8 cellular contexts compared by ENCODE assay signal in the genomic region with DNA sequence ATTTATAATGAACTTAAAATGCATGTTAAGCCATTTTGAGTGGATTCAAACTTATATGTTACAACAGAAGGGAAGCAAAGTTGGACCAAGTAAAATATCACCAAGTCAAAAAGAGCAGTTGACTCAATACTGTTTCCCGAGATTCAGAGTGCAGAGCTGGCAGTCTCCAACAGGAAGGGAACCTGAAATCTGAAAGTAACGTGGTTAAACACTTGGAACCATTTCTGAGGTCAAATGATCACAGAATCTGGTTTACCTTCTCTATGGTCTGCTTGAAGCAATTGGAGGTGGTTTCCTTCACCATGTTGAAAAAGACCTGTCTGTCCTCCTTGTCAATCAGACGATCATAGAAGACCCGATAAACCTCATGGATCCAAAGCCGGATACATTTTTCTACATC.
"Had no signal": no experiment of that assay in that cellular context is flagged by ENCODE, and none has a peak within 500 bp of the region (broad histone marks: within the 10 kb centered on the region; RNA-seq: fewer than 3 reads in every experiment).

No MANE protein-coding gene starts in this region.

- DNase-seq: GM23248, GOT3, H7, HFFc6 had no signal

- H3K27ac ChIP-seq: GM23248, HL-60 had no signal

- H2AFZ ChIP-seq: GM23248 had no signal

- H3K9ac ChIP-seq: GM23248 had no signal

- H3K4me3 ChIP-seq: GM23248, HAP-1 had no signal

- H3K36me3 ChIP-seq: HAP-1 had no signal

- H3K9me3 ChIP-seq: HAP-1 had no signal

- H3K4me1 ChIP-seq: HAP-1 had no signal

- FAIRE-seq: HepG2 had no signal

- ATAC-seq: HCT116, HepG2 had no signal
